Comparison of ENCODE assay signal across 1 cellular context in the genomic region with DNA sequence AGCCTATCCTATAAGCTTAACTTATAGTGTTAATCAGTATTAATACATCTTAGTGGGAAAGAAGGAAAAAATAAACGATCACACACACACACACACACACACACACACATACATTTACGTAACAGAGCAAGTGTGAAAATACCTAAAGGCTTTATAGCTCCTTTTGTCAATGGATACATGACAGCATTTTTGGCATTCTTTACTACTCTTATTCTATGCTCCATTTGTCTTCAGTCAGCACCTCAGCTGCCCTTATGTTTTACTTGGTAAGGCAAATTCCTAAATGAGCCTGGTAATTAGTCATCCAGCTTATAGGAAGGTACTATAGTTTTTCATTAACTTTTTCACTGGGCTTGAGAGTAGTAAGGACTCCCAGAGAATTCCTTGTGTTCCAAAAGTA.
TF ChIP-seq lines count a peak whose summit lies in the region.

No MANE protein-coding gene starts in this region.

TF ChIP-seq in H1, 55 proteins besides CTCF, POLR2A, EP300 and RAD21 (continued from another document):
- TF ChIP-seq, protein P1, sequence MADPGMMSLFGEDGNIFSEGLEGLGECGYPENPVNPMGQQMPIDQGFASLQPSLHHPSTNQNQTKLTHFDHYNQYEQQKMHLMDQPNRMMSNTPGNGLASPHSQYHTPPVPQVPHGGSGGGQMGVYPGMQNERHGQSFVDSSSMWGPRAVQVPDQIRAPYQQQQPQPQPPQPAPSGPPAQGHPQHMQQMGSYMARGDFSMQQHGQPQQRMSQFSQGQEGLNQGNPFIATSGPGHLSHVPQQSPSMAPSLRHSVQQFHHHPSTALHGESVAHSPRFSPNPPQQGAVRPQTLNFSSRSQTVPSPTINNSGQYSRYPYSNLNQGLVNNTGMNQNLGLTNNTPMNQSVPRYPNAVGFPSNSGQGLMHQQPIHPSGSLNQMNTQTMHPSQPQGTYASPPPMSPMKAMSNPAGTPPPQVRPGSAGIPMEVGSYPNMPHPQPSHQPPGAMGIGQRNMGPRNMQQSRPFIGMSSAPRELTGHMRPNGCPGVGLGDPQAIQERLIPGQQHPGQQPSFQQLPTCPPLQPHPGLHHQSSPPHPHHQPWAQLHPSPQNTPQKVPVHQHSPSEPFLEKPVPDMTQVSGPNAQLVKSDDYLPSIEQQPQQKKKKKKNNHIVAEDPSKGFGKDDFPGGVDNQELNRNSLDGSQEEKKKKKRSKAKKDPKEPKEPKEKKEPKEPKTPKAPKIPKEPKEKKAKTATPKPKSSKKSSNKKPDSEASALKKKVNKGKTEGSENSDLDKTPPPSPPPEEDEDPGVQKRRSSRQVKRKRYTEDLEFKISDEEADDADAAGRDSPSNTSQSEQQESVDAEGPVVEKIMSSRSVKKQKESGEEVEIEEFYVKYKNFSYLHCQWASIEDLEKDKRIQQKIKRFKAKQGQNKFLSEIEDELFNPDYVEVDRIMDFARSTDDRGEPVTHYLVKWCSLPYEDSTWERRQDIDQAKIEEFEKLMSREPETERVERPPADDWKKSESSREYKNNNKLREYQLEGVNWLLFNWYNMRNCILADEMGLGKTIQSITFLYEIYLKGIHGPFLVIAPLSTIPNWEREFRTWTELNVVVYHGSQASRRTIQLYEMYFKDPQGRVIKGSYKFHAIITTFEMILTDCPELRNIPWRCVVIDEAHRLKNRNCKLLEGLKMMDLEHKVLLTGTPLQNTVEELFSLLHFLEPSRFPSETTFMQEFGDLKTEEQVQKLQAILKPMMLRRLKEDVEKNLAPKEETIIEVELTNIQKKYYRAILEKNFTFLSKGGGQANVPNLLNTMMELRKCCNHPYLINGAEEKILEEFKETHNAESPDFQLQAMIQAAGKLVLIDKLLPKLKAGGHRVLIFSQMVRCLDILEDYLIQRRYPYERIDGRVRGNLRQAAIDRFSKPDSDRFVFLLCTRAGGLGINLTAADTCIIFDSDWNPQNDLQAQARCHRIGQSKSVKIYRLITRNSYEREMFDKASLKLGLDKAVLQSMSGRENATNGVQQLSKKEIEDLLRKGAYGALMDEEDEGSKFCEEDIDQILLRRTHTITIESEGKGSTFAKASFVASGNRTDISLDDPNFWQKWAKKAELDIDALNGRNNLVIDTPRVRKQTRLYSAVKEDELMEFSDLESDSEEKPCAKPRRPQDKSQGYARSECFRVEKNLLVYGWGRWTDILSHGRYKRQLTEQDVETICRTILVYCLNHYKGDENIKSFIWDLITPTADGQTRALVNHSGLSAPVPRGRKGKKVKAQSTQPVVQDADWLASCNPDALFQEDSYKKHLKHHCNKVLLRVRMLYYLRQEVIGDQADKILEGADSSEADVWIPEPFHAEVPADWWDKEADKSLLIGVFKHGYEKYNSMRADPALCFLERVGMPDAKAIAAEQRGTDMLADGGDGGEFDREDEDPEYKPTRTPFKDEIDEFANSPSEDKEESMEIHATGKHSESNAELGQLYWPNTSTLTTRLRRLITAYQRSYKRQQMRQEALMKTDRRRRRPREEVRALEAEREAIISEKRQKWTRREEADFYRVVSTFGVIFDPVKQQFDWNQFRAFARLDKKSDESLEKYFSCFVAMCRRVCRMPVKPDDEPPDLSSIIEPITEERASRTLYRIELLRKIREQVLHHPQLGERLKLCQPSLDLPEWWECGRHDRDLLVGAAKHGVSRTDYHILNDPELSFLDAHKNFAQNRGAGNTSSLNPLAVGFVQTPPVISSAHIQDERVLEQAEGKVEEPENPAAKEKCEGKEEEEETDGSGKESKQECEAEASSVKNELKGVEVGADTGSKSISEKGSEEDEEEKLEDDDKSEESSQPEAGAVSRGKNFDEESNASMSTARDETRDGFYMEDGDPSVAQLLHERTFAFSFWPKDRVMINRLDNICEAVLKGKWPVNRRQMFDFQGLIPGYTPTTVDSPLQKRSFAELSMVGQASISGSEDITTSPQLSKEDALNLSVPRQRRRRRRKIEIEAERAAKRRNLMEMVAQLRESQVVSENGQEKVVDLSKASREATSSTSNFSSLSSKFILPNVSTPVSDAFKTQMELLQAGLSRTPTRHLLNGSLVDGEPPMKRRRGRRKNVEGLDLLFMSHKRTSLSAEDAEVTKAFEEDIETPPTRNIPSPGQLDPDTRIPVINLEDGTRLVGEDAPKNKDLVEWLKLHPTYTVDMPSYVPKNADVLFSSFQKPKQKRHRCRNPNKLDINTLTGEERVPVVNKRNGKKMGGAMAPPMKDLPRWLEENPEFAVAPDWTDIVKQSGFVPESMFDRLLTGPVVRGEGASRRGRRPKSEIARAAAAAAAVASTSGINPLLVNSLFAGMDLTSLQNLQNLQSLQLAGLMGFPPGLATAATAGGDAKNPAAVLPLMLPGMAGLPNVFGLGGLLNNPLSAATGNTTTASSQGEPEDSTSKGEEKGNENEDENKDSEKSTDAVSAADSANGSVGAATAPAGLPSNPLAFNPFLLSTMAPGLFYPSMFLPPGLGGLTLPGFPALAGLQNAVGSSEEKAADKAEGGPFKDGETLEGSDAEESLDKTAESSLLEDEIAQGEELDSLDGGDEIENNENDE (IDR thresholded peaks at IDR 0.05; ENCODE audit: insufficient replicate concordance, low read length), result peak; percentile 88
- TF ChIP-seq KDM1A (IDR thresholded peaks at IDR 0.05; ENCODE audit: borderline replicate concordance, low read length), result no peak
- TF ChIP-seq NANOG (IDR thresholded peaks at IDR 0.05; ENCODE audit: insufficient read depth, low read depth, low read length, poor library complexity, severe bottlenecking), result no peak
- TF ChIP-seq SIN3A (conservative IDR thresholded peaks at IDR 0.05 in 1 of 2, IDR thresholded peaks at IDR 0.05 in 1 of 2; ENCODE audit: low read depth in 1 of 2, low read length in 2 of 2), result no peak
- TF ChIP-seq CEBPB (IDR thresholded peaks at IDR 0.05; ENCODE audit: low read depth, low read length), result 0 out of 2 replicates have a peak, but pooled peaks have one; percentile 21
- TF ChIP-seq BACH1 (IDR thresholded peaks at IDR 0.05; ENCODE audit: low read length), result no peak
- TF ChIP-seq SP1 (IDR thresholded peaks at IDR 0.05; ENCODE audit: low read depth, low read length), result 0 out of 2 replicates have a peak, but pooled peaks have one; percentile 52
- peak in 1 of 2 experiments; percentile 9 for TF ChIP-seq BCL11A (IDR thresholded peaks at IDR 0.05; ENCODE audit: low read depth in 2 of 2, low read length in 2 of 2)
- TF ChIP-seq, protein P2, sequence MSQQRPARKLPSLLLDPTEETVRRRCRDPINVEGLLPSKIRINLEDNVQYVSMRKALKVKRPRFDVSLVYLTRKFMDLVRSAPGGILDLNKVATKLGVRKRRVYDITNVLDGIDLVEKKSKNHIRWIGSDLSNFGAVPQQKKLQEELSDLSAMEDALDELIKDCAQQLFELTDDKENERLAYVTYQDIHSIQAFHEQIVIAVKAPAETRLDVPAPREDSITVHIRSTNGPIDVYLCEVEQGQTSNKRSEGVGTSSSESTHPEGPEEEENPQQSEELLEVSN (IDR thresholded peaks at IDR 0.05), result no peak
